ENCODE assay signal across 23 cellular contexts in the genomic region with DNA sequence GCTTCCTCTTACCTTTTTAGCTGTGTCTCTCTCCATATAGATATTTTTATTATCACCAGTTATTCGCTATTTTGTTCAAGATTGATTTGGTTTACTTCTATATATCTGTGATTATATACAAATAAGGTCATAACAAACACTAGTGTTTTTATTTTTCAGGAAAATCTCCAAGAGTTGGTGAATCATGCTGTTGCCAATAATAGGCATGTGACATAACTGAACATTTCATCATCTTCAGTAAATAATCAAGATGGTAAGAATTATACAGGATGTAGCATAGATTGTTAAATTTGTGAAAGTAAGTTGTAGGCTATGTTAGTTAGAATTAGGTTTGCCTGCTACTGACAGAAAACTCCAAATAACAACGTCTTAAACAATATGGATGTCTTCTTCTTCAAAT.
"Had no signal": no experiment of that assay in that cellular context is flagged by ENCODE, and none has a peak within 500 bp of the region (broad histone marks: within the 10 kb centered on the region; RNA-seq: fewer than 3 reads in every experiment).

No MANE protein-coding gene starts in this region.

- H3K27me3 ChIP-seq: brain microvascular endothelial cell, esophagus squamous epithelium, gastroesophageal sphincter, heart right ventricle, right atrium auricular region, tibial nerve had no signal

- DNase-seq: activated B cell treated with CpG ODN at 0.5 μM for 24 hours; activated CD4-positive, alpha-beta memory T cell treated with anti-CD3 and anti-CD28 coated beads, Interleukin-2, amount 10 ng/mL, durations not matched to agents 7 days and 5 days; activated CD4-positive, alpha-beta T cell treated with anti-CD3 and anti-CD28 coated beads for 4 hours; activated CD8-positive, alpha-beta memory T cell treated with anti-CD3 and anti-CD28 coated beads, Interleukin-2, amount 10 ng/mL, durations not matched to agents 7 days and 5 days; activated naive CD4-positive, alpha-beta T cell treated with Interleukin-2 at 50 U/mL for 16 hours; activated T-cell treated with anti-CD3 and anti-CD28 coated beads, Interleukin-2, amount 50 U/mL, for 24 hours; aorta; brain microvascular endothelial cell; effector memory CD4-positive, alpha-beta T cell; esophagus squamous epithelium; heart right ventricle; immature natural killer cell; left ventricle myocardium superior; mucosa of descending colon; naive B cell; small intestine; stimulated activated CD4-positive, alpha-beta T cell treated with anti-CD3 and anti-CD28 coated beads, Interleukin-15, amount 100 ng/mL, for 24 hours; stimulated activated CD4-positive, alpha-beta T cell treated with anti-CD3 and anti-CD28 coated beads, Interleukin-2, amount 100 ng/mL, for 48 hours; T-helper 1 cell; T-helper 9 cell had no signal

- H3K36me3 ChIP-seq: brain microvascular endothelial cell, esophagus squamous epithelium, gastroesophageal sphincter, heart right ventricle, right atrium auricular region, tibial nerve had no signal

- H3K9me3 ChIP-seq: esophagus squamous epithelium, gastroesophageal sphincter, heart right ventricle, mucosa of descending colon, right atrium auricular region, tibial nerve had no signal

- H3K4me1 ChIP-seq: esophagus squamous epithelium, tibial nerve had no signal

- H3K4me3 ChIP-seq: esophagus squamous epithelium, gastroesophageal sphincter, heart right ventricle, mucosa of descending colon, right atrium auricular region, tibial nerve had no signal

- H3K27ac ChIP-seq: brain microvascular endothelial cell, esophagus squamous epithelium, gastroesophageal sphincter, heart right ventricle, right atrium auricular region, tibial nerve had no signal

- ATAC-seq: activated CD8-positive, alpha-beta memory T cell treated with anti-CD3 and anti-CD28 coated beads, Interleukin-2, amount 10 ng/mL, durations not matched to agents 7 days and 5 days; gastroesophageal sphincter; heart right ventricle; left ventricle myocardium superior; mucosa of descending colon had no signal
